Comparison of ENCODE assay signal across 20 cellular contexts in the genomic region with DNA sequence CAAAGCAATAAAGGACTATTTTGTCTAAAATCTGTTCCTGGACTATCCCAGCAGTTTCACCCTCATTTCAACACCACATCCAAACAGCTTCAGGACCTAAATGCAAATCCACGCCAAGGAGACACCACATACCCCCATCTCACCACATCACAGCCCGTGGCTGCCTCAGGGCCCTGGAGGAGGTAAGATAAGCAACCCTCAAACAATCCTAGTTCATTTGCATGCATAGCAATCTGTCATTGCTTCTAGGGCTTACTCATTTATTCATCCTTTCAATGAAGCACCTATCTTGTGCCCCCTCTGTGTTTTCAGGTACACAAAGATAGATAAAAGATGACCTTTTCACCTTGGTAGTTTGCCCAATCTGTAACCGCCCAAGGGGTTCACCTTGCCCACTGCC.
"Had no signal": no experiment of that assay in that cellular context is flagged by ENCODE, and none has a peak within 500 bp of the region (broad histone marks: within the 10 kb centered on the region; RNA-seq: fewer than 3 reads in every experiment).

No MANE protein-coding gene starts in this region.

- H3K36me3 Mint-ChIP-seq: natural killer cell treated with Interleukin-12 subunit alpha and Interleukin-12 subunit beta and Interleukin-15 and Interleukin-18, amount 100 ng/mL, for 72 hours had no signal

- H3K4me3 ChIP-seq: uterus had no signal

- H3K27ac ChIP-seq: uterus, VCaP had no signal

- ATAC-seq: activated T-cell treated with anti-CD3 and anti-CD28 coated beads, Interleukin-2, amount 50 U/mL, for 4 hours; left ventricle myocardium superior; natural killer cell treated with Interleukin-12 subunit alpha and Interleukin-12 subunit beta and Interleukin-15 and Interleukin-18, amount 100 ng/mL, for 72 hours had no signal

- DNase-seq: activated CD4-positive, alpha-beta memory T cell treated with anti-CD3 and anti-CD28 coated beads, Interleukin-2, amount 10 ng/mL, durations not matched to agents 7 days and 5 days; activated CD4-positive, alpha-beta T cell treated with anti-CD3 and anti-CD28 coated beads for 4 hours; activated effector memory CD4-positive, alpha-beta T cell treated with Interleukin-2 at 50 U/mL for 16 hours; activated naive CD4-positive, alpha-beta T cell treated with anti-CD3 and anti-CD28 coated beads, Interleukin-2, amount 50 U/mL, for 16 hours; activated T-cell treated with anti-CD3 and anti-CD28 coated beads, Interleukin-2, amount 50 U/mL, for 4 hours; hippocampal formation; kidney; left ventricle myocardium superior; mesenchymal stem cell; nucleus accumbens; posterior cingulate gyrus; retina; stimulated activated CD4-positive, alpha-beta T cell treated with anti-CD3 and anti-CD28 coated beads, Interleukin-12 subunit alpha, Interleukin-12 subunit beta, amount 100 ng/mL, for 4 hours; stimulated activated CD4-positive, alpha-beta T cell treated with anti-CD3 and anti-CD28 coated beads, Interleukin-2, amount 100 ng/mL, for 24 hours; T-helper 9 cell; uterus had no signal

- H3K36me3 ChIP-seq: uterus had no signal

- FAIRE-seq: colon, endometrium, kidney had no signal

- H3K4me1 Mint-ChIP-seq: activated CD4-positive, alpha-beta memory T cell treated with anti-CD3 and anti-CD28 coated beads, Interleukin-2, amount 10 ng/mL, durations not matched to agents 7 days and 5 days had no signal

- H3K27ac Mint-ChIP-seq: activated CD4-positive, alpha-beta memory T cell treated with anti-CD3 and anti-CD28 coated beads, Interleukin-2, amount 10 ng/mL, durations not matched to agents 7 days and 5 days; natural killer cell treated with Interleukin-12 subunit alpha and Interleukin-12 subunit beta and Interleukin-15 and Interleukin-18, amount 100 ng/mL, for 72 hours had no signal

- H3K9me3 Mint-ChIP-seq: activated CD4-positive, alpha-beta memory T cell treated with anti-CD3 and anti-CD28 coated beads, Interleukin-2, amount 10 ng/mL, durations not matched to agents 7 days and 5 days; activated T-cell treated with anti-CD3 and anti-CD28 coated beads, Interleukin-2, amount 50 U/mL, for 4 hours; natural killer cell treated with Interleukin-12 subunit alpha and Interleukin-12 subunit beta and Interleukin-15 and Interleukin-18, amount 100 ng/mL, for 72 hours had no signal

- H3K4me3 Mint-ChIP-seq: activated CD4-positive, alpha-beta memory T cell treated with anti-CD3 and anti-CD28 coated beads, Interleukin-2, amount 10 ng/mL, durations not matched to agents 7 days and 5 days; activated T-cell treated with anti-CD3 and anti-CD28 coated beads, Interleukin-2, amount 50 U/mL, for 4 hours; natural killer cell treated with Interleukin-12 subunit alpha and Interleukin-12 subunit beta and Interleukin-15 and Interleukin-18, amount 100 ng/mL, for 72 hours had no signal

- H3K4me1 ChIP-seq: uterus had no signal

- H3K27me3 ChIP-seq: uterus had no signal

- H3K27me3 Mint-ChIP-seq: activated CD4-positive, alpha-beta memory T cell treated with anti-CD3 and anti-CD28 coated beads, Interleukin-2, amount 10 ng/mL, durations not matched to agents 7 days and 5 days had no signal

- H3K9me3 ChIP-seq: uterus had no signal
